In the genomic region with DNA sequence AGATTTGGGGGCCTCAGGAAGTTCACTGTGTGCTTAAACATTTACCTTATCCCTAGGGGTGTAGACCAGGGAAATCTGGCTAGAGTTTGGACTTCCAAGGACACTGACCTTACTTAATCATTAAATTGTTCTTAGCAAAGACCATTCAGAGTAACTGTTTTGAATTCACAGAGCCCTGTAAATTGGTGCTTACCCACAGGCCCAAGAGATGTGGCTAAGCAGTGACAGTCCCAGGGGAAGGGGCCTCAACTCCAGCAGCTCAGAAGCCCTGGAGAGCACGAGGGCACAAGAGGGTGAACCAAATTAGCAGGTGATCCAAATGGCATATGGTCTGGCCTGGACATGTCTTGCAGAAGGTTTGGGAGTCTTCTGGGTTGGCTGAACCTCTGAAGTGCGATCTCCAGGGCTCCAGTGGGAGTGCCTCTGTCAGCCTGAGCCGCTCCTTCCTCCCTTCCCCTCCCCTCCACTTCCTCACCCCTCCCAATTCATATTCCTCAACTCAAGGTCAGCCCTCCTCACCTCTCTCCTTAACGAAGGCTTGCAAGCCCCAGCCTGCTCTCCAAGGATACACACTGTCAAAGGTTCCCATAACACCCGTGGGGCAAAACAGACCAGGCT, we compare ENCODE assay signal across 19 cellular contexts. TPM values are rescaled to one million over a fixed set of nuclear protein-coding genes. Genes with fewer than 3 reads are reported as not detected.
DNase-seq lines count a peak whose midpoint lies in the region; ATAC-seq and TF ChIP-seq lines count a peak whose summit lies in the region.
"Had no signal": no experiment of that assay in that cellular context is flagged by ENCODE, and none has a peak within 500 bp of the region (broad histone marks: within the 10 kb centered on the region; RNA-seq: fewer than 3 reads in every experiment).

No MANE protein-coding gene starts in this region.

- WGBS in smooth muscle cell (ENCODE audit: low lambda C conversion rate), result 48% methylated on average over 5 of the region's 5 CpGs

- POLR2A ChIA-PET in MCF 10A (lab: Yijun Ruan, JAX), result interaction anchor here (0.8 to 3.4 kb wide), 14 partner anchors 9 to 256 kb away, joined by 3 to 25 read pairs (median 5); a partner anchor contains a TSS

- no TSS peak for BruUV-seq in MCF 10A (replicated peaks; lab: Mats Ljungman, UMichigan)

- TF ChIP-seq CTCF in MCF 10A (IDR thresholded peaks at IDR 0.05; ENCODE audit: unreplicated experiment), result no peak
- no peak for TF ChIP-seq CTCF in mesothelial cell of epicardium (IDR thresholded peaks at IDR 0.05; ENCODE audit: unreplicated experiment)
- no peak for TF ChIP-seq CTCF in smooth muscle cell (IDR thresholded peaks at IDR 0.05; ENCODE audit: borderline replicate concordance, insufficient read depth, poor library complexity, severe bottlenecking)

- H3K4me2 ChIP-seq in smooth muscle cell, result no peak overlapping the region

- DNase-seq in NCI-H524 (lab: John Stamatoyannopoulos, UW), result peak; percentile 14 to 21
- no peak for DNase-seq in NCI-H524 treated with DMSO at 0.1 percent for 48 hours (lab: John Stamatoyannopoulos, UW)
- peak; percentile 79 for DNase-seq in MCF 10A (ENCODE audit: unreplicated experiment)
- no peak for DNase-seq in mesothelial cell of epicardium (ENCODE audit: low spot score in 2 of 2, unreplicated experiment in 2 of 2)
- DNase-seq in ureter (ENCODE audit: low spot score), result peak; percentile 69
- no peak for DNase-seq in smooth muscle cell (lab: John Stamatoyannopoulos, UW; ENCODE audit: unreplicated experiment)
- DNase-seq: 8988T; activated CD8-positive, alpha-beta T cell treated with anti-CD3 and anti-CD28 coated beads, Interleukin-2, amount 10 ng/mL, durations not matched to agents 7 days and 5 days; activated effector memory CD4-positive, alpha-beta T cell treated with Interleukin-2 at 50 U/mL for 16 hours; Calu3; effector memory CD4-positive, alpha-beta T cell; HFFc6; NCI-H1105 treated with DMSO at 0.1 percent for 48 hours; NCI-H526 treated with DMSO at 0.1 percent for 48 hours; SHP77 treated with DMSO at 0.1 percent for 48 hours had no signal

- peaks cover 7% of the 10 kb centered on the region for H3F3A ChIP-seq in smooth muscle cell (ENCODE audit: low read depth)

- no peaks in the 10 kb centered on the region for H3K36me3 ChIP-seq in smooth muscle cell (ENCODE audit: low read depth)
- H3K36me3 ChIP-seq: right atrium auricular region had no signal

- H3K4me1 Mint-ChIP-seq in MCF 10A (ENCODE audit: insufficient read depth, unreplicated experiment), result peaks cover 15% of the 10 kb centered on the region
- H3K4me1 Mint-ChIP-seq in mesothelial cell of epicardium, result peaks cover 28% of the 10 kb centered on the region

- H3K36me3 Mint-ChIP-seq in MCF 10A (ENCODE audit: insufficient read depth, unreplicated experiment), result peaks cover 9% of the 10 kb centered on the region
- peaks cover 3% of the 10 kb centered on the region for H3K36me3 Mint-ChIP-seq in mesothelial cell of epicardium

- H3K27ac ChIP-seq in smooth muscle cell (ENCODE audit: low read depth), result no peak overlapping the region
- H3K27ac ChIP-seq: right atrium auricular region had no signal

- peaks cover 9% of the 10 kb centered on the region for H4K20me1 ChIP-seq in smooth muscle cell (ENCODE audit: low read depth)

- H3K27me3 Mint-ChIP-seq in MCF 10A (ENCODE audit: insufficient read depth, unreplicated experiment) (no peaks in the 10 kb centered on the region), mesothelial cell of epicardium (ENCODE audit: low read depth) (no peaks in the 10 kb centered on the region)

- ATAC-seq in HG03571 (IDR thresholded peaks at IDR 0.05; ENCODE audit: unreplicated experiment) (no peak), GM18909 (IDR thresholded peaks at IDR 0.05; ENCODE audit: poor library complexity, unreplicated experiment) (no peak)
- ATAC-seq: activated CD8-positive, alpha-beta T cell treated with anti-CD3 and anti-CD28 coated beads, Interleukin-2, amount 10 ng/mL, durations not matched to agents 7 days and 5 days had no signal

- H3K9me3 ChIP-seq in smooth muscle cell (replicated peaks; ENCODE audit: low read depth), result no peaks in the 10 kb centered on the region
- H3K9me3 ChIP-seq: right atrium auricular region had no signal

- H3K27ac Mint-ChIP-seq in MCF 10A (ENCODE audit: low read depth, unreplicated experiment), result peak overlapping the region; percentile 84
- peak overlapping the region; percentile 43 for H3K27ac Mint-ChIP-seq in mesothelial cell of epicardium
- H3K27ac Mint-ChIP-seq: activated CD8-positive, alpha-beta T cell treated with anti-CD3 and anti-CD28 coated beads, Interleukin-2, amount 10 ng/mL, durations not matched to agents 7 days and 5 days; HFFc6; stimulated activated naive CD8-positive, alpha-beta T cell treated with anti-CD3 and anti-CD28 coated beads, Interleukin-15, Interleukin-2, amounts not matched to agents 100 ng/mL and 50 ng/mL, for 24 hours had no signal

- H3K4me3 Mint-ChIP-seq in MCF 10A (ENCODE audit: unreplicated experiment), result peak overlapping the region; percentile 38
- H3K4me3 Mint-ChIP-seq in mesothelial cell of epicardium, result no peak overlapping the region
- H3K4me3 Mint-ChIP-seq: activated CD8-positive, alpha-beta T cell treated with anti-CD3 and anti-CD28 coated beads, Interleukin-2, amount 10 ng/mL, durations not matched to agents 7 days and 5 days; HFFc6; stimulated activated naive CD8-positive, alpha-beta T cell treated with anti-CD3 and anti-CD28 coated beads, Interleukin-15, Interleukin-2, amounts not matched to agents 100 ng/mL and 50 ng/mL, for 24 hours had no signal

- H3K79me2 ChIP-seq in smooth muscle cell (ENCODE audit: low read depth), result peaks cover 17% of the 10 kb centered on the region

- no peak overlapping the region for H3K4me3 ChIP-seq in smooth muscle cell
- H3K4me3 ChIP-seq: right atrium auricular region had no signal

- H3K4me1 ChIP-seq in smooth muscle cell (ENCODE audit: low read depth), result peaks cover 15% of the 10 kb centered on the region

- H3K9me3 Mint-ChIP-seq in MCF 10A (ENCODE audit: unreplicated experiment) (no peaks in the 10 kb centered on the region), mesothelial cell of epicardium (no peaks in the 10 kb centered on the region)
- H3K9me3 Mint-ChIP-seq: HFFc6; stimulated activated naive CD8-positive, alpha-beta T cell treated with anti-CD3 and anti-CD28 coated beads, Interleukin-15, Interleukin-2, amounts not matched to agents 100 ng/mL and 50 ng/mL, for 24 hours had no signal

- H2AFZ ChIP-seq in smooth muscle cell (ENCODE audit: low read depth), result no peak overlapping the region

- no peak overlapping the region for H3K9ac ChIP-seq in smooth muscle cell (ENCODE audit: low read depth)

- CTCF ChIA-PET in MCF 10A (lab: Yijun Ruan, JAX), result interaction anchor here (0.6 to 2.1 kb wide), 4 partner anchors 9 to 189 kb away, joined by 4 to 5 read pairs (median 4); no protein-coding TSS in a partner anchor

- no peaks in the 10 kb centered on the region for H3K27me3 ChIP-seq in smooth muscle cell (ENCODE audit: low read depth)
- H3K27me3 ChIP-seq: right atrium auricular region had no signal

- intact Hi-C loops in MCF 10A (cut with micrococcal nuclease), result loop anchor here (5.0 kb wide), 1 partner anchor 49 kb away; no protein-coding TSS in a partner anchor

RNA-seq across cellular contexts. Expression of a gene that starts 4.3 kb away (rescaled TPM):
- total RNA-seq in MCF 10A (2022), result 3.8 and 4.4 TPM in 2 replicates
- total RNA-seq in mesothelial cell of epicardium, result 24.0 to 26.8 TPM (median 24.0 TPM) in 3 replicates
- 60.8 TPM for total RNA-seq in ureter
- total RNA-seq in smooth muscle cell, result 8.8 and 10.0 TPM in 2 replicates
- polyA plus RNA-seq in smooth muscle cell, result 2.9 and 3.7 TPM in 2 replicates

RNA-seq across cellular contexts. Expression of a gene that starts 11.9 kb away (rescaled TPM):
- total RNA-seq in MCF 10A (2022) (5.2 and 9.4 TPM in 2 replicates), mesothelial cell of epicardium (2.4 to 2.8 TPM (median 2.7 TPM) in 3 replicates), ureter (0.91 TPM), smooth muscle cell (0.18 and 2.1 TPM in 2 replicates)
- 1.1 and 1.3 TPM in 2 replicates for polyA plus RNA-seq in smooth muscle cell
- total RNA-seq: right atrium auricular region had no signal

RNA-seq across cellular contexts. Expression of a gene that starts 35.0 kb away (rescaled TPM):
- total RNA-seq in MCF 10A (2022), result 99.3 and 137 TPM in 2 replicates
- total RNA-seq in mesothelial cell of epicardium, result 464 to 480 TPM (median 472 TPM) in 3 replicates
- total RNA-seq in ureter, result 31.2 TPM
- 112 and 115 TPM in 2 replicates for total RNA-seq in smooth muscle cell
- 309 and 331 TPM in 2 replicates for polyA plus RNA-seq in smooth muscle cell

RNA-seq across cellular contexts. Expression of a gene that starts 51.4 kb away (rescaled TPM):
- total RNA-seq in MCF 10A (2022), result 39.3 and 42.2 TPM in 2 replicates
- total RNA-seq in mesothelial cell of epicardium, result 74.3 to 76.6 TPM (median 74.7 TPM) in 3 replicates
- total RNA-seq in ureter, result 66.9 TPM
- 39.9 and 47.2 TPM in 2 replicates for total RNA-seq in smooth muscle cell
- polyA plus RNA-seq in smooth muscle cell, result 63.9 and 71.2 TPM in 2 replicates

Comparison
In these comparisons a context has a peak if more than half of its experiments do, and no peak if none do; other contexts are left out.
1. DNase-seq: peak in NCI-H524 (2 of 2), MCF 10A (single experiment) and ureter (single experiment); none in NCI-H524 treated with DMSO at 0.1 percent for 48 hours (single experiment), mesothelial cell of epicardium (0 of 2) and smooth muscle cell (single experiment).